Comparison of ENCODE assay signal across 22 cellular contexts in genomic region chr13:29677627-29678026, GRCh38.
A peak's percentile ranks its signal among the peaks of the same experiment; 100 is the strongest.
DNase-seq lines count a peak whose midpoint lies in the region; ATAC-seq, FAIRE-seq and TF ChIP-seq lines count a peak whose summit lies in the region.
"Had no signal": no experiment of that assay in that cellular context is flagged by ENCODE, and none has a peak within 500 bp of the region (broad histone marks: within the 10 kb centered on the region; RNA-seq: fewer than 3 reads in every experiment).

No MANE protein-coding gene starts in this region.

- H3K9ac ChIP-seq in IMR-90 (ENCODE audit: low read depth, low read length), result no peak overlapping the region
- no peak overlapping the region for H3K9ac ChIP-seq in mammary epithelial cell (ENCODE audit: insufficient read depth, low read length)
- peak overlapping the region; percentile 77 for H3K9ac ChIP-seq in keratinocyte (ENCODE audit: control insufficient read depth, extremely low read depth, insufficient read depth, low read length)
- H3K9ac ChIP-seq: BLaER1 had no signal

- ATAC-seq in IMR-90 (ENCODE audit: low read depth) (no peak), HG03039 (IDR thresholded peaks at IDR 0.05; ENCODE audit: unreplicated experiment) (no peak)
- ATAC-seq: PC-3, T-cell had no signal

- H2AFZ ChIP-seq in IMR-90 (replicated peaks; ENCODE audit: low read length, poor library complexity), result peak overlapping the region; percentile 43
- H2AFZ ChIP-seq in mammary epithelial cell (ENCODE audit: low read depth, low read length), result peak overlapping the region; percentile 81
- peak overlapping the region; percentile 88 for H2AFZ ChIP-seq in keratinocyte (ENCODE audit: control insufficient read depth, low read length)

- dilution Hi-C loops in IMR-90 (cut with HindIII; ENCODE audit: low sequenced_read_pairs, unreplicated experiment) (no loop called here), mammary epithelial cell (cut with HindIII; ENCODE audit: low sequenced_read_pairs) (loop anchor here (5.0 kb wide), 1 partner anchor 65 kb away; no protein-coding TSS in a partner anchor), keratinocyte (cut with MboI; ENCODE audit: extremely low pct_ligation_motif_present, low sequenced_read_pairs) (no loop called here)

- no peak for TF ChIP-seq RAD21 in IMR-90 (IDR thresholded peaks at IDR 0.05; ENCODE audit: low read length)

- H3K4me2 ChIP-seq in IMR-90 (ENCODE audit: low read depth, low read length) (no peak overlapping the region), mammary epithelial cell (ENCODE audit: insufficient read depth, low read depth, low read length) (peak overlapping the region; percentile 74), keratinocyte (ENCODE audit: control insufficient read depth, extremely low read depth, insufficient read depth, low read depth, low read length) (peak overlapping the region; percentile 95)
- H3K4me2 ChIP-seq: BLaER1 had no signal

- no peak overlapping the region for H4K5ac ChIP-seq in IMR-90 (ENCODE audit: low read depth, low read length)

- H3K56ac ChIP-seq in IMR-90 (ENCODE audit: extremely low read depth, insufficient read depth, low read length), result no peak overlapping the region

- TF ChIP-seq CTCF in IMR-90 (conservative IDR thresholded peaks at IDR 0.05; ENCODE audit: low read depth, low read length), result no peak
- no peak for TF ChIP-seq CTCF in mammary epithelial cell (conservative IDR thresholded peaks at IDR 0.05 in 1 of 2, IDR thresholded peaks at IDR 0.05 in 1 of 2; ENCODE audit: extremely low read depth in 1 of 2, insufficient read depth in 1 of 2, low read depth in 1 of 2, low read length in 2 of 2)
- TF ChIP-seq CTCF in keratinocyte (optimal IDR thresholded peaks at IDR 0.05 in 1 of 3, IDR thresholded peaks at IDR 0.05 in 1 of 3, conservative IDR thresholded peaks at IDR 0.05 in 1 of 3; ENCODE audit: extremely low read depth in 1 of 3, insufficient read depth in 2 of 3, low read length in 3 of 3), result no peak

- WGBS in IMR-90 (ENCODE audit: extremely low coverage in 2 of 2, insufficient read length in 1 of 2), 2 experiments, result no CpG with 5 or more reads among the region's 5 CpGs
- WGBS in mammary epithelial cell (ENCODE audit: low coverage, missing lambda C conversion rate), result 9% methylated on average over 5 of the region's 5 CpGs
- WGBS in thymus, result 88% methylated on average over 5 of the region's 5 CpGs

- H2AK9ac ChIP-seq in IMR-90 (replicated peaks; ENCODE audit: low read depth, low read length, poor library complexity), result peak overlapping the region; percentile 28

- intact Hi-C loops in IMR-90 (cut with micrococcal nuclease), result no loop called here
- intact Hi-C loops in mammary epithelial cell (cut with micrococcal nuclease), result loop anchor here (1.0 to 2.0 kb wide), 3 partner anchors 25 to 110 kb away; partner anchors contain the start of gene SLC7A1

- H3K9me3 ChIP-seq in IMR-90 (ENCODE audit: control insufficient read depth, insufficient read depth, low read length) (no peaks in the 10 kb centered on the region), mammary epithelial cell (replicated peaks; ENCODE audit: insufficient read depth, low read length) (no peaks in the 10 kb centered on the region), keratinocyte (ENCODE audit: control insufficient read depth, low read depth, low read length) (no peaks in the 10 kb centered on the region), thymus (ENCODE audit: control insufficient read depth) (no peaks in the 10 kb centered on the region)
- H3K9me3 ChIP-seq: BLaER1, MG63 had no signal

- POLR2A ChIA-PET in IMR-90 (lab: Charles Lee; ENCODE audit: unreplicated experiment), result no interaction called here

- H3K14ac ChIP-seq in IMR-90 (replicated peaks; ENCODE audit: low read depth, low read length), result no peak overlapping the region

- no peak overlapping the region for H2BK15ac ChIP-seq in IMR-90 (ENCODE audit: low read depth, low read length)

- H2BK120ac ChIP-seq in IMR-90 (ENCODE audit: low read depth, low read length), result no peak overlapping the region

- H3K4ac ChIP-seq in IMR-90 (ENCODE audit: low read depth, low read length), result no peak overlapping the region

- H3K4me3 ChIP-seq in IMR-90 (ENCODE audit: insufficient read depth, low read depth, low read length) (no peak overlapping the region), mammary epithelial cell (replicated peaks in 1 of 3; ENCODE audit: insufficient read depth in 1 of 3, low read depth in 2 of 3, low read length in 3 of 3) (no peak overlapping the region), keratinocyte (ENCODE audit: control insufficient read depth in 2 of 3, extremely low read depth in 1 of 3, insufficient read depth in 2 of 3, low read depth in 1 of 3, low read length in 3 of 3) (peak overlapping the region in 2 of 3 experiments; percentile 10 to 36), thymus (ENCODE audit: low read length) (no peak overlapping the region)
- H3K4me3 ChIP-seq: BLaER1, MG63 had no signal

- no peak overlapping the region for H2BK5ac ChIP-seq in IMR-90 (ENCODE audit: low read depth, low read length, poor library complexity, severe bottlenecking)

- H3K23ac ChIP-seq in IMR-90 (ENCODE audit: low read depth, low read length), result no peak overlapping the region

- H3K79me2 ChIP-seq in mammary epithelial cell (ENCODE audit: insufficient read depth, low read length) (no peaks in the 10 kb centered on the region), keratinocyte (ENCODE audit: control insufficient read depth, insufficient read depth, low read length) (no peaks in the 10 kb centered on the region)

- no peak for TF ChIP-seq POLR2A in IMR-90 (IDR thresholded peaks at IDR 0.05; ENCODE audit: low read depth, low read length)

- no peak for DNase-seq in IMR-90
- DNase-seq in mammary epithelial cell, result no peak
- no peak for DNase-seq in keratinocyte (ENCODE audit: low read depth, low spot score)
- DNase-seq in G401 (ENCODE audit: low spot score), result no peak
- DNase-seq in NOMO-1 (lab: John Stamatoyannopoulos, UW; ENCODE audit: unreplicated experiment in 2 of 2), result no peak
- DNase-seq: CD4-positive, alpha-beta memory T cell; Kasumi-1; MG63; NCI-H1048; NCI-H1436; NCI-H187 treated with DMSO at 0.1 percent for 48 hours; NCI-H2107; NCI-H446 treated with DMSO at 0.1 percent for 48 hours; PC-3; SIG-M5; T-cell had no signal

- no peaks in the 10 kb centered on the region for H4K20me1 ChIP-seq in IMR-90 (ENCODE audit: insufficient read depth, low read length)
- H4K20me1 ChIP-seq in mammary epithelial cell (ENCODE audit: insufficient read depth, low read length), result no peaks in the 10 kb centered on the region
- H4K20me1 ChIP-seq in keratinocyte (ENCODE audit: control insufficient read depth, extremely low read depth, insufficient read depth, low read length), result no peaks in the 10 kb centered on the region
- H4K20me1 ChIP-seq: BLaER1 had no signal

- CTCF ChIA-PET in IMR-90 (lab: Yijun Ruan, JAX), result no interaction called here
- CTCF ChIA-PET in mammary epithelial cell (lab: Charles Lee; ENCODE audit: low non-redundant PET), result no interaction called here

- BruUV-seq in IMR-90 (replicated peaks; lab: Mats Ljungman, UMichigan), result no TSS peak
- BruUV-seq in mammary epithelial cell (replicated peaks; lab: Mats Ljungman, UMichigan), result no TSS peak

- FAIRE-seq in keratinocyte (lab: Jason Lieb, UNC), result peak; percentile 55
- FAIRE-seq: G401.6, GM12892, H54 had no signal

- no peak overlapping the region for H2AK5ac ChIP-seq in IMR-90 (ENCODE audit: low read depth, low read length)

- H3K36me3 ChIP-seq in IMR-90 (ENCODE audit: control insufficient read depth, insufficient read depth, low read length) (no peaks in the 10 kb centered on the region), mammary epithelial cell (ENCODE audit: insufficient read depth, low read length) (no peaks in the 10 kb centered on the region), keratinocyte (ENCODE audit: control insufficient read depth in 2 of 2, extremely low read depth in 1 of 2, insufficient read depth in 2 of 2, low read length in 2 of 2) (no peaks in the 10 kb centered on the region), thymus (ENCODE audit: control insufficient read depth, insufficient read depth) (no peaks in the 10 kb centered on the region)
- H3K36me3 ChIP-seq: BLaER1, MG63 had no signal

- H3K27ac ChIP-seq in IMR-90 (ENCODE audit: insufficient read depth, low read length), result no peak overlapping the region
- H3K27ac ChIP-seq in mammary epithelial cell (ENCODE audit: insufficient read depth, low read depth, low read length), result peak overlapping the region; percentile 86
- H3K27ac ChIP-seq in keratinocyte (ENCODE audit: control insufficient read depth, insufficient read depth, low read length), result peak overlapping the region; percentile 94
- H3K27ac ChIP-seq in thymus (ENCODE audit: low read depth), result peak overlapping the region; percentile 39
- H3K27ac ChIP-seq: BLaER1 had no signal

- H3K4me1 ChIP-seq in IMR-90 (ENCODE audit: control insufficient read depth, insufficient read depth, low read length) (peaks cover 3% of the 10 kb centered on the region; the same call in 1 of the 2 replicates), mammary epithelial cell (ENCODE audit: insufficient read depth, low read length) (peaks cover 19% of the 10 kb centered on the region), keratinocyte (ENCODE audit: control insufficient read depth, extremely low read depth, insufficient read depth, low read length) (peaks cover 24% of the 10 kb centered on the region), thymus (ENCODE audit: control insufficient read depth, insufficient read depth, low read length) (no peaks in the 10 kb centered on the region)

- H3K18ac ChIP-seq in IMR-90 (ENCODE audit: low read depth, low read length), result no peak overlapping the region

- no peak overlapping the region for H4K8ac ChIP-seq in IMR-90 (ENCODE audit: low read depth in 2 of 2, low read length in 2 of 2)

- H3K27me3 ChIP-seq in IMR-90 (ENCODE audit: control insufficient read depth, insufficient read depth, low read length) (peaks cover 9% of the 10 kb centered on the region), mammary epithelial cell (ENCODE audit: insufficient read depth, low read length) (no peaks in the 10 kb centered on the region), keratinocyte (ENCODE audit: control insufficient read depth, extremely low read depth, insufficient read depth, low read length) (no peaks in the 10 kb centered on the region), thymus (ENCODE audit: control insufficient read depth, insufficient read depth) (no peaks in the 10 kb centered on the region)
- H3K27me3 ChIP-seq: BLaER1, MG63 had no signal

- H3K9me1 ChIP-seq in IMR-90 (ENCODE audit: insufficient read depth, low read length) (peaks cover 4% of the 10 kb centered on the region; the same call in 1 of the 2 replicates), keratinocyte (ENCODE audit: control insufficient read depth, extremely low read depth, insufficient read depth, low read length) (no peaks in the 10 kb centered on the region)

- H3K79me1 ChIP-seq in IMR-90 (ENCODE audit: low read depth in 1 of 2, low read length in 2 of 2), result no peaks in the 10 kb centered on the region

- in situ Hi-C loops in IMR-90 (cut with MboI; ENCODE audit: low sequenced_read_pairs), result no loop called here
- in situ Hi-C loops in mammary epithelial cell (cut with MboI; ENCODE audit: low sequenced_read_pairs in 2 of 2), result no loop called here
- in situ Hi-C loops in G401 (cut with HindIII; ENCODE audit: low sequenced_read_pairs), result no loop called here

- no peak overlapping the region for H2BK20ac ChIP-seq in IMR-90 (ENCODE audit: low read depth, low read length)

- H4K91ac ChIP-seq in IMR-90 (ENCODE audit: insufficient read depth, low read depth, low read length), result no peak overlapping the region

Comparison
In these comparisons a context has a peak if more than half of its experiments do, and no peak if none do; other contexts are left out.
1. H3K4me3 ChIP-seq: peak in keratinocyte (2 of 3); none in IMR-90 (single experiment), mammary epithelial cell (0 of 3) and thymus (single experiment).
2. Peak in every context shown above with its lines, with median percentiles within 50 percentile points of each other: H2AFZ ChIP-seq.